13 cellular contexts compared by ENCODE assay signal in the genomic region with DNA sequence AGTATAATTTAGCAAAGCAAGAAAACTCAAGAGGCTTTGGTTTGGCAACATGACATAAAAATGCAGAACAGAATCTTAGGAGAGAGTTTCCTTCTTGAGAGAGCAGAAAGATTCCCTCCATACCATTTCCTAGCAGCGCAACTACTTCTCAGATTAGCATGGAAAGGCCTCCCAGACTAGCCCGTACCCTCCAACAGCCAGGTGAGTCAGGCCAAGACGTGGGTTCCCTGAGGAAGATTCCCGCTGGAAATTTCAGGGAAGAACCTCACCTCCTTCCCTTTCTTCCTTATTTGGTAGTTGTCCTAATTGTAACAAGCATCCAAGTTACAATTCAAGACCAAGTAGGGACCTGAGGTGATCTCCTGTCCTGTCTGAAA. TPM values are rescaled to one million over a fixed set of nuclear protein-coding genes. Genes with fewer than 3 reads are reported as not detected.
DNase-seq lines count a peak whose midpoint lies in the region; ATAC-seq and TF ChIP-seq lines count a peak whose summit lies in the region.
"Had no signal": no experiment of that assay in that cellular context is flagged by ENCODE, and none has a peak within 500 bp of the region (broad histone marks: within the 10 kb centered on the region; RNA-seq: fewer than 3 reads in every experiment).

No MANE protein-coding gene starts in this region.

- H3K9ac ChIP-seq in endodermal cell (ENCODE audit: extremely low read depth, low read length, poor library complexity, severe bottlenecking), result no peak overlapping the region

- H3K36me3 Mint-ChIP-seq in endodermal cell (ENCODE audit: low read depth), result peaks cover 58% of the 10 kb centered on the region
- H3K36me3 Mint-ChIP-seq in naive thymus-derived CD8-positive, alpha-beta T cell, result no peaks in the 10 kb centered on the region
- H3K36me3 Mint-ChIP-seq: T-cell had no signal

- H3K27ac ChIP-seq in right atrium auricular region (peak overlapping the region; percentile 70 to 71), endodermal cell (ENCODE audit: low read depth, low read length) (no peak overlapping the region), osteoblast (ENCODE audit: low read depth, low read length) (peak overlapping the region; percentile 72), vagina (peak overlapping the region; percentile 49)

- no peaks in the 10 kb centered on the region for H3K9me3 Mint-ChIP-seq in endodermal cell
- H3K9me3 Mint-ChIP-seq in naive thymus-derived CD8-positive, alpha-beta T cell, result no peaks in the 10 kb centered on the region

- H3K4me1 ChIP-seq in right atrium auricular region (peaks cover 0 to 98% of the 10 kb centered on the region in 2 donors), endodermal cell (ENCODE audit: control insufficient read depth, insufficient read depth, low read length) (peaks cover 18% of the 10 kb centered on the region), osteoblast (ENCODE audit: insufficient read depth, low read length) (peaks cover 59% of the 10 kb centered on the region), vagina (peaks cover 51% of the 10 kb centered on the region)

- H3K79me2 ChIP-seq in osteoblast (ENCODE audit: insufficient read depth, low read length), result peaks cover 85% of the 10 kb centered on the region

- DNase-seq in right atrium auricular region (ENCODE audit: low spot score) (no peak), cardiac septum (ENCODE audit: low spot score) (no peak), endodermal cell (peak; percentile 43), osteoblast (ENCODE audit: insufficient read length, low spot score, missing footprints) (no peak), vagina (ENCODE audit: extremely low spot score in 2 of 2) (no peak)
- DNase-seq in naive thymus-derived CD8-positive, alpha-beta T cell, result no peak
- DNase-seq in stimulated activated CD4-positive, alpha-beta T cell treated with anti-CD3 and anti-CD28 coated beads, Interleukin-4, amount 100 ng/mL, for 24 hours, result no peak
- DNase-seq: activated CD4-positive, CD25-positive, alpha-beta regulatory T cell treated with anti-CD3 and anti-CD28 coated beads, Interleukin-2, amount 50 U/mL, for 72 hours; amygdala; NCI-H1092; spleen had no signal

- TF ChIP-seq POLR2A in vagina (IDR thresholded peaks at IDR 0.05), result no peak

- H3K27me3 Mint-ChIP-seq in endodermal cell (ENCODE audit: insufficient read depth), result no peaks in the 10 kb centered on the region
- peaks cover 24 to 83% (median 36%) of the 10 kb centered on the region in 5 donors for H3K27me3 Mint-ChIP-seq in naive thymus-derived CD8-positive, alpha-beta T cell

- TF ChIP-seq CTCF in right atrium auricular region (IDR thresholded peaks at IDR 0.05), result no peak
- no peak for TF ChIP-seq CTCF in endodermal cell (conservative IDR thresholded peaks at IDR 0.05)
- no peak for TF ChIP-seq CTCF in osteoblast (IDR thresholded peaks at IDR 0.05; ENCODE audit: extremely low read depth, low read depth, low read length)
- TF ChIP-seq CTCF in vagina (IDR thresholded peaks at IDR 0.05), result no peak

- intact Hi-C loops in cardiac septum (cut with DNase I) (loop anchor here (5.0 kb wide), 1 partner anchor 88 kb away; no protein-coding TSS in a partner anchor), vagina (cut with DNase I) (no loop called here)

- peak overlapping the region; percentile 9 for H3K27ac Mint-ChIP-seq in endodermal cell
- H3K27ac Mint-ChIP-seq in naive thymus-derived CD8-positive, alpha-beta T cell, result no peak overlapping the region
- H3K27ac Mint-ChIP-seq: T-cell had no signal

- 86 to 92% methylated on average over 2 to 4 of the region's 4 CpGs for WGBS in endodermal cell (ENCODE audit: insufficient coverage in 1 of 2, insufficient read length in 1 of 2), 2 experiments

- POLR2A ChIA-PET in naive thymus-derived CD8-positive, alpha-beta T cell (lab: Charles Lee), result no interaction called here

- H3K9me3 ChIP-seq in right atrium auricular region (no peaks in the 10 kb centered on the region), endodermal cell (ENCODE audit: control insufficient read depth, low read length) (no peaks in the 10 kb centered on the region), osteoblast (ENCODE audit: low read depth, low read length) (no peaks in the 10 kb centered on the region), vagina (no peaks in the 10 kb centered on the region)
- H3K9me3 ChIP-seq: spleen had no signal

- no peak overlapping the region for H3K4me3 Mint-ChIP-seq in endodermal cell
- no peak overlapping the region for H3K4me3 Mint-ChIP-seq in naive thymus-derived CD8-positive, alpha-beta T cell
- H3K4me3 Mint-ChIP-seq: T-cell had no signal

- no peak overlapping the region for H2AFZ ChIP-seq in osteoblast (ENCODE audit: low read length)

- H4K20me1 ChIP-seq in osteoblast (ENCODE audit: insufficient read depth, low read length), result peaks cover 46% of the 10 kb centered on the region

- H3K4me2 ChIP-seq in osteoblast (ENCODE audit: insufficient read depth, low read length), result peak overlapping the region; percentile 63

- ATAC-seq in naive thymus-derived CD8-positive, alpha-beta T cell, result no peak
- no peak for ATAC-seq in GM19463 (IDR thresholded peaks at IDR 0.05; ENCODE audit: unreplicated experiment)
- ATAC-seq: T-cell had no signal

- peaks cover 48% of the 10 kb centered on the region for H3K4me1 Mint-ChIP-seq in endodermal cell
- H3K4me1 Mint-ChIP-seq in naive thymus-derived CD8-positive, alpha-beta T cell, result peaks cover 0 to 10% (median 4%) of the 10 kb centered on the region in 4 donors

- H3K27me3 ChIP-seq in right atrium auricular region (no peaks in the 10 kb centered on the region), endodermal cell (ENCODE audit: control insufficient read depth, insufficient read depth, low read length, poor library complexity, severe bottlenecking) (no peaks in the 10 kb centered on the region), osteoblast (ENCODE audit: insufficient read depth, low read length) (no peaks in the 10 kb centered on the region), vagina (no peaks in the 10 kb centered on the region)

- H3K36me3 ChIP-seq in right atrium auricular region (peaks cover 14% of the 10 kb centered on the region), endodermal cell (ENCODE audit: control insufficient read depth, insufficient read depth, low read length) (peaks cover 65% of the 10 kb centered on the region), osteoblast (ENCODE audit: insufficient read depth, low read length) (peaks cover 35% of the 10 kb centered on the region), vagina (peaks cover 0 to 15% of the 10 kb centered on the region in 2 donors)

- H3K4me3 ChIP-seq in right atrium auricular region, result peak overlapping the region in 1 of 2 donors; percentile 5
- no peak overlapping the region for H3K4me3 ChIP-seq in endodermal cell (ENCODE audit: low read length)
- peak overlapping the region; percentile 25 for H3K4me3 ChIP-seq in osteoblast (ENCODE audit: insufficient read depth, low read length)
- no peak overlapping the region for H3K4me3 ChIP-seq in vagina
- H3K4me3 ChIP-seq: spleen had no signal

RNA-seq across cellular contexts. Expression of gene COL4A2, which starts 12.3 kb away (rescaled TPM):
- total RNA-seq in right atrium auricular region, result 100 to 1,000 TPM; 141 to 153 TPM
- total RNA-seq in cardiac septum, result 165 TPM
- 100 to 1,000 TPM; 388 to 398 TPM for total RNA-seq in endodermal cell
- 216 TPM for polyA plus RNA-seq in endodermal cell (2013, experiment 1 of 2)
- polyA plus RNA-seq in endodermal cell (2013, experiment 2 of 2), result 219 TPM
- 267 and 291 TPM in 2 replicates for total RNA-seq in osteoblast
- 180 TPM for total RNA-seq in vagina
- total RNA-seq in naive thymus-derived CD8-positive, alpha-beta T cell, result not detected
- not detected for polyA plus RNA-seq in naive thymus-derived CD8-positive, alpha-beta T cell

RNA-seq across cellular contexts. Expression of gene COL4A1, which starts 12.4 kb away (rescaled TPM):
- total RNA-seq in right atrium auricular region (100 to 1,000 TPM; 140 to 201 TPM), cardiac septum (196 TPM), endodermal cell (100 to 1,000 TPM; 702 to 764 TPM), osteoblast (412 and 433 TPM in 2 replicates), vagina (178 TPM)
- polyA plus RNA-seq in endodermal cell (2013, experiment 1 of 2), result 174 TPM
- polyA plus RNA-seq in endodermal cell (2013, experiment 2 of 2), result 194 TPM
- total RNA-seq in naive thymus-derived CD8-positive, alpha-beta T cell, result not detected
- not detected for polyA plus RNA-seq in naive thymus-derived CD8-positive, alpha-beta T cell

Comparison
In these comparisons a context has a peak if more than half of its experiments do, and no peak if none do; other contexts are left out.
1. RNA of gene COL4A2, which starts 12.3 kb away (total RNA-seq): 388 to 398 TPM in endodermal cell, 267 to 291 TPM in osteoblast, 180 TPM in vagina (single experiment), 165 TPM in cardiac septum (single experiment) and 141 to 153 TPM in right atrium auricular region; not detected in naive thymus-derived CD8-positive, alpha-beta T cell; every median in the first group is over 100 times any median in the second.
2. RNA of gene COL4A1, which starts 12.4 kb away (total RNA-seq): 702 to 764 TPM in endodermal cell, 412 to 433 TPM in osteoblast, 140 to 201 TPM in right atrium auricular region, 196 TPM in cardiac septum (single experiment) and 178 TPM in vagina (single experiment); not detected in naive thymus-derived CD8-positive, alpha-beta T cell; every median in the first group is over 100 times any median in the second.